ENCODE assay signal across 6 cellular contexts in genomic region chr12:99212275-99212674, GRCh38.
"Had no signal": no experiment of that assay in that cellular context is flagged by ENCODE, and none has a peak within 500 bp of the region (broad histone marks: within the 10 kb centered on the region; RNA-seq: fewer than 3 reads in every experiment).

No MANE protein-coding gene starts in this region.

- H3K9ac ChIP-seq: KMS-11 had no signal

- H3K27ac ChIP-seq: HL-60, KMS-11 had no signal

- DNase-seq: H9, HCEC 1CT, KBM-7 had no signal

- H3K4me3 ChIP-seq: GM23338 had no signal

- ATAC-seq: GM23338 had no signal
